In genomic region chr2:233372855-233373254, GRCh38 we compare ENCODE assay signal across 19 cellular contexts. TPM values are rescaled to one million over a fixed set of nuclear protein-coding genes. Genes with fewer than 3 reads are reported as not detected.
DNase-seq lines count a peak whose midpoint lies in the region; TF ChIP-seq lines count a peak whose summit lies in the region.
"Had no signal": no experiment of that assay in that cellular context is flagged by ENCODE, and none has a peak within 500 bp of the region (broad histone marks: within the 10 kb centered on the region; RNA-seq: fewer than 3 reads in every experiment).

No MANE protein-coding gene starts in this region.

- WGBS in thyroid gland, 2 donors, result 48 to 72% methylated on average over 8 of the region's 8 CpGs
- WGBS in tibial nerve, 2 donors, result 91 to 95% methylated on average over 8 of the region's 8 CpGs

- H3K27me3 Mint-ChIP-seq in activated naive CD8-positive, alpha-beta T cell, result no peaks in the 10 kb centered on the region
- H3K27me3 Mint-ChIP-seq in activated naive CD8-positive, alpha-beta T cell treated with anti-CD3 and anti-CD28 coated beads for 36 hours, result no peaks in the 10 kb centered on the region
- H3K27me3 Mint-ChIP-seq in nephron (ENCODE audit: low read depth), result no peaks in the 10 kb centered on the region

- H3K4me1 Mint-ChIP-seq in activated naive CD8-positive, alpha-beta T cell (ENCODE audit: low read depth), result peaks cover 40% of the 10 kb centered on the region
- H3K4me1 Mint-ChIP-seq in activated naive CD8-positive, alpha-beta T cell treated with anti-CD3 and anti-CD28 coated beads for 36 hours, result peaks cover 32% of the 10 kb centered on the region
- peaks cover 51% of the 10 kb centered on the region for H3K4me1 Mint-ChIP-seq in nephron

- H3K4me1 ChIP-seq in thyroid gland (peaks cover 44 to 59% of the 10 kb centered on the region in 2 donors), tibial nerve (no peaks in the 10 kb centered on the region)

- H3K27ac Mint-ChIP-seq in activated naive CD8-positive, alpha-beta T cell, result peak overlapping the region; percentile 29
- no peak overlapping the region for H3K27ac Mint-ChIP-seq in activated naive CD8-positive, alpha-beta T cell treated with anti-CD3 and anti-CD28 coated beads for 36 hours
- H3K27ac Mint-ChIP-seq in nephron, result peak overlapping the region; percentile 28 to 73 (median 60)

- H3K36me3 ChIP-seq in thyroid gland, result no peaks in the 10 kb centered on the region
- peaks cover 0 to 8% (median 6%) of the 10 kb centered on the region in 3 donors for H3K36me3 ChIP-seq in tibial nerve

- H3K36me3 Mint-ChIP-seq in activated naive CD8-positive, alpha-beta T cell, result peaks cover 8% of the 10 kb centered on the region
- peaks cover 40% of the 10 kb centered on the region for H3K36me3 Mint-ChIP-seq in activated naive CD8-positive, alpha-beta T cell treated with anti-CD3 and anti-CD28 coated beads for 36 hours
- H3K36me3 Mint-ChIP-seq in nephron (ENCODE audit: low read depth), result peaks cover 16% of the 10 kb centered on the region

- DNase-seq in activated naive CD8-positive, alpha-beta T cell treated with anti-CD3 and anti-CD28 coated beads for 36 hours, result no peak
- DNase-seq in erythroblast (lab: John Stamatoyannopoulos, UW) (peak; percentile 28 to 34), thyroid gland (peak; percentile 69 to 79), tibial nerve (ENCODE audit: low spot score in 2 of 2) (no peak), mesenteric fat pad (ENCODE audit: low spot score) (no peak), foreskin fibroblast (no peak)
- DNase-seq: 8988T, DMS53, GDM1, GOT3, MG63, NCI-H1417, NCI-H187, NCI-H446, NCI-H526 treated with DMSO at 0.1 percent for 48 hours had no signal

- H3K4me3 Mint-ChIP-seq in activated naive CD8-positive, alpha-beta T cell, result no peak overlapping the region
- no peak overlapping the region for H3K4me3 Mint-ChIP-seq in activated naive CD8-positive, alpha-beta T cell treated with anti-CD3 and anti-CD28 coated beads for 36 hours
- peak overlapping the region in 1 of 3 experiments; percentile 61 for H3K4me3 Mint-ChIP-seq in nephron

- H3K4me3 ChIP-seq in thyroid gland (replicated peaks in 1 of 3) (no peak overlapping the region), tibial nerve (no peak overlapping the region), foreskin fibroblast (ENCODE audit: low read depth in 1 of 2, low read length in 2 of 2) (no peak overlapping the region)
- H3K4me3 ChIP-seq: MG63 had no signal

- H3K9me3 ChIP-seq in thyroid gland (no peaks in the 10 kb centered on the region), tibial nerve (no peaks in the 10 kb centered on the region)
- H3K9me3 ChIP-seq: MG63, SK-N-SH had no signal

- H3K27me3 ChIP-seq in thyroid gland (no peaks in the 10 kb centered on the region), tibial nerve (no peaks in the 10 kb centered on the region)
- H3K27me3 ChIP-seq: MG63 had no signal

- intact Hi-C loops in thyroid gland (cut with DNase I), result no loop called here

- TF ChIP-seq POLR2A in erythroblast (IDR thresholded peaks at IDR 0.05; ENCODE audit: low read length) (no peak), thyroid gland (IDR thresholded peaks at IDR 0.05) (no peak), tibial nerve (IDR thresholded peaks at IDR 0.05) (no peak)

- peak overlapping the region; percentile 70 to 74 (median 72) for H3K27ac ChIP-seq in thyroid gland
- no peak overlapping the region for H3K27ac ChIP-seq in tibial nerve
- H3K27ac ChIP-seq: C4-2B had no signal

- TF ChIP-seq EP300 in tibial nerve (IDR thresholded peaks at IDR 0.05), result no peak

- no peaks in the 10 kb centered on the region for H3K9me3 Mint-ChIP-seq in activated naive CD8-positive, alpha-beta T cell (ENCODE audit: low read depth)
- no peaks in the 10 kb centered on the region for H3K9me3 Mint-ChIP-seq in activated naive CD8-positive, alpha-beta T cell treated with anti-CD3 and anti-CD28 coated beads for 36 hours
- H3K9me3 Mint-ChIP-seq in nephron, result no peaks in the 10 kb centered on the region

- no peak for TF ChIP-seq CTCF in nephron (IDR thresholded peaks at IDR 0.05; ENCODE audit: unreplicated experiment in 3 of 3)
- TF ChIP-seq CTCF in thyroid gland (IDR thresholded peaks at IDR 0.05), result no peak
- TF ChIP-seq CTCF in tibial nerve (IDR thresholded peaks at IDR 0.05), result no peak
- no peak for TF ChIP-seq CTCF in foreskin fibroblast (IDR thresholded peaks at IDR 0.05; ENCODE audit: low read depth, low read length)

RNA-seq across cellular contexts. Expression of gene DGKD, which starts 18.6 kb away (rescaled TPM):
- 10 to 100 TPM; 63.2 to 76.0 TPM for total RNA-seq in activated naive CD8-positive, alpha-beta T cell treated with anti-CD3 and anti-CD28 coated beads for 36 hours
- total RNA-seq in thyroid gland (10 to 100 TPM; 22.3 to 71.7 (median 27.3) TPM), tibial nerve (10 to 100 TPM in 1 of 4 donors, 1 to 10 TPM in 3; 6.5 to 11.7 (median 7.4) TPM), mesenteric fat pad (67.2 TPM)

Comparison
In these comparisons a context has a peak if more than half of its experiments do, and no peak if none do; other contexts are left out.
1. DNase-seq: peak in erythroblast (2 of 2) and thyroid gland (2 of 2); none in activated naive CD8-positive, alpha-beta T cell treated with anti-CD3 and anti-CD28 coated beads for 36 hours (single experiment), tibial nerve (0 of 2), mesenteric fat pad (single experiment) and foreskin fibroblast (0 of 2).
2. H3K27ac ChIP-seq: peak in thyroid gland (3 of 3); none in tibial nerve (0 of 4).